ENCODE assay signal across 1 cellular context in the genomic region with DNA sequence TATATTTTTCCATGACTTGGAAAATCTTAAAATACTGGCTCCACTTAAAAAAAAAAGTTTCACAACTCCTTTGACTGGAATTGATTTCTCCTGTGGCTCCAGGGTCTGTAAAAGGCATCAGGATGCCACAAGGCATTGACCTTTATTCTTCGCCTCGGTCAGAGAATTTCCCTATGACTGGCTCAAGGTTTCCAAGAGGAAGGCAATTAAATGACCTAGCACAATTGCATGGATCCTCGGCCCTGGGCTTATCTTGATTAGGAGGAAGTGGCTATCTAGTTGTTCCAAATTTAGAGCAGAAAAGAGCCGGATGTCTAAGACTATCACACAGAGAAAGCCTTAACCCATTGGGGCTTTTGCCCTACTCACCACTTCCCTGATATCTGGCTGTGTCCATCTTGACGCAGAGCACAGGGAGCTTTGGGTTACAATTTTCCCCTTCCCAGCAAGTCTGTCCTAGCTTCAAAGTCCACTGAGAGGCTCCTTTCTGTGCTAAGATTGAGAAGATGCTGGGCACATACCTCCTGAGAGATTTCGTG.
TF ChIP-seq lines count a peak whose summit lies in the region.

No MANE protein-coding gene starts in this region.

TF ChIP-seq in K562, 482 proteins besides CTCF, POLR2A, EP300 and RAD21 (continued from another document and continues in another):
- TF ChIP-seq NCOA4 (IDR thresholded peaks at IDR 0.05; ENCODE audit: partially characterized antibody) (no peak), SMARCA4 (IDR thresholded peaks at IDR 0.05) (peak; percentile 91), ZC3H4 (CRISPR knock-in tag; IDR thresholded peaks at IDR 0.05; ENCODE audit: borderline replicate concordance) (no peak), ZNF778 (CRISPR knock-in tag; IDR thresholded peaks at IDR 0.05) (no peak), NCOR1 (IDR thresholded peaks at IDR 0.05) (peak; percentile 57), MAFF (IDR thresholded peaks at IDR 0.05; ENCODE audit: low read length) (peak; percentile 40; the same call in 1 of the 2 replicates), TRIM24 (IDR thresholded peaks at IDR 0.05) (peak in 1 of 2 experiments; percentile 62; a peak in 1 of 4 replicates), ZNF347 (CRISPR knock-in tag; IDR thresholded peaks at IDR 0.05; ENCODE audit: low read depth) (no peak), L3MBTL2 (IDR thresholded peaks at IDR 0.05) (peak; percentile 46), HDAC2 (IDR thresholded peaks at IDR 0.05) (peak; percentile 41; the same call in 1 of the 2 replicates), TEAD4 (IDR thresholded peaks at IDR 0.05; ENCODE audit: low read length) (peak; percentile 65; the same call in 1 of the 2 replicates), TEAD4 (CRISPR knock-in tag; IDR thresholded peaks at IDR 0.05; ENCODE audit: borderline replicate concordance) (no peak), JUNB (CRISPR knock-in tag; conservative IDR thresholded peaks at IDR 0.05) (no peak), TCF7 (IDR thresholded peaks at IDR 0.05; ENCODE audit: borderline replicate concordance) (no peak), POLR2H (tag; IDR thresholded peaks at IDR 0.05; ENCODE audit: low read depth) (peak; percentile 72), SMAD3 (CRISPR knock-in tag; conservative IDR thresholded peaks at IDR 0.05) (peak; percentile 26; the same call in 1 of the 2 replicates), SMAD4 (CRISPR knock-in tag; conservative IDR thresholded peaks at IDR 0.05) (peak; percentile 89), HDAC3 (IDR thresholded peaks at IDR 0.05; ENCODE audit: borderline replicate concordance, partially characterized antibody) (peak; percentile 68), FOXP1 (CRISPR knock-in tag; IDR thresholded peaks at IDR 0.05) (no peak), LEF1 (IDR thresholded peaks at IDR 0.05) (peak; percentile 65; the same call in 1 of the 2 replicates), JUND (IDR thresholded peaks at IDR 0.05; ENCODE audit: borderline replicate concordance, low read depth, low read length) (peak; percentile 76; the same call in 1 of the 2 replicates), JUND (tag; IDR thresholded peaks at IDR 0.05; ENCODE audit: borderline replicate concordance, low read depth, low read length) (peak; percentile 60; the same call in 1 of the 3 replicates), ZNF766 (CRISPR knock-in tag; conservative IDR thresholded peaks at IDR 0.05) (0 out of 2 replicates have a peak, but pooled peaks have one; percentile 50), MTA2 (IDR thresholded peaks at IDR 0.05; ENCODE audit: low read depth) (0 out of 2 replicates have a peak, but pooled peaks have one; percentile 35), KAT8 (IDR thresholded peaks at IDR 0.05; ENCODE audit: low read depth) (no peak), PTTG1 (tag; IDR thresholded peaks at IDR 0.05; ENCODE audit: low read depth) (0 out of 2 replicates have a peak, but pooled peaks have one; percentile 27), ZNF644 (tag; IDR thresholded peaks at IDR 0.05; ENCODE audit: low read depth) (peak; percentile 67; the same call in 1 of the 2 replicates), ESRRB (CRISPR knock-in tag; IDR thresholded peaks at IDR 0.05; ENCODE audit: borderline replicate concordance) (no peak), SNRNP70 (optimal IDR thresholded peaks at IDR 0.05; ENCODE audit: low read depth, low read length) (no peak), ZFP36 (IDR thresholded peaks at IDR 0.05; ENCODE audit: low read depth, low read length, partially characterized antibody) (peak; percentile 43), ESRRA (IDR thresholded peaks at IDR 0.05; ENCODE audit: borderline replicate concordance, low read depth) (peak; percentile 83), CXXC5 (CRISPR knock-in tag; IDR thresholded peaks at IDR 0.05) (peak; percentile 68), ZNF436 (CRISPR knock-in tag; IDR thresholded peaks at IDR 0.05) (no peak), PHF8 (IDR thresholded peaks at IDR 0.05; ENCODE audit: borderline replicate concordance, low read length) (no peak), MAZ (CRISPR knock-in tag; conservative IDR thresholded peaks at IDR 0.05 in 1 of 2, IDR thresholded peaks at IDR 0.05 in 1 of 2) (peak in 1 of 2 experiments; percentile 79; a peak in 2 of 4 replicates), RBM15 (IDR thresholded peaks at IDR 0.05; ENCODE audit: insufficient read depth, low read length) (no peak), MTA3 (IDR thresholded peaks at IDR 0.05; ENCODE audit: borderline replicate concordance) (peak; percentile 72; the same call in 1 of the 2 replicates), C11orf30 (IDR thresholded peaks at IDR 0.05; ENCODE audit: low read depth) (peak; percentile 77), KLF16 (IDR thresholded peaks at IDR 0.05) (peak; percentile 58; the same call in 1 of the 2 replicates), ATF1 (CRISPR knock-in tag; IDR thresholded peaks at IDR 0.05) (no peak), ATF1 (tag; IDR thresholded peaks at IDR 0.05) (peak; percentile 54; the same call in 1 of the 2 replicates), RCOR1 (IDR thresholded peaks at IDR 0.05; ENCODE audit: borderline replicate concordance in 1 of 2, low read depth in 2 of 2, low read length in 2 of 2) (peak in 1 of 2 experiments; percentile 93; a peak in 2 of 4 replicates), GABPB1 (CRISPR knock-in tag; IDR thresholded peaks at IDR 0.05) (no peak)
- TF ChIP-seq, protein P1, sequence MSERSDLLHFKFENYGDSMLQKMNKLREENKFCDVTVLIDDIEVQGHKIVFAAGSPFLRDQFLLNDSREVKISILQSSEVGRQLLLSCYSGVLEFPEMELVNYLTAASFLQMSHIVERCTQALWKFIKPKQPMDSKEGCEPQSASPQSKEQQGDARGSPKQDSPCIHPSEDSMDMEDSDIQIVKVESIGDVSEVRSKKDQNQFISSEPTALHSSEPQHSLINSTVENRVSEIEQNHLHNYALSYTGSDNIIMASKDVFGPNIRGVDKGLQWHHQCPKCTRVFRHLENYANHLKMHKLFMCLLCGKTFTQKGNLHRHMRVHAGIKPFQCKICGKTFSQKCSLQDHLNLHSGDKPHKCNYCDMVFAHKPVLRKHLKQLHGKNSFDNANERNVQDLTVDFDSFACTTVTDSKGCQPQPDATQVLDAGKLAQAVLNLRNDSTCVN (CRISPR knock-in tag; IDR thresholded peaks at IDR 0.05) = no peak
- TF ChIP-seq, protein P2, sequence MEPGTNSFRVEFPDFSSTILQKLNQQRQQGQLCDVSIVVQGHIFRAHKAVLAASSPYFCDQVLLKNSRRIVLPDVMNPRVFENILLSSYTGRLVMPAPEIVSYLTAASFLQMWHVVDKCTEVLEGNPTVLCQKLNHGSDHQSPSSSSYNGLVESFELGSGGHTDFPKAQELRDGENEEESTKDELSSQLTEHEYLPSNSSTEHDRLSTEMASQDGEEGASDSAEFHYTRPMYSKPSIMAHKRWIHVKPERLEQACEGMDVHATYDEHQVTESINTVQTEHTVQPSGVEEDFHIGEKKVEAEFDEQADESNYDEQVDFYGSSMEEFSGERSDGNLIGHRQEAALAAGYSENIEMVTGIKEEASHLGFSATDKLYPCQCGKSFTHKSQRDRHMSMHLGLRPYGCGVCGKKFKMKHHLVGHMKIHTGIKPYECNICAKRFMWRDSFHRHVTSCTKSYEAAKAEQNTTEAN (CRISPR knock-in tag; IDR thresholded peaks at IDR 0.05) = no peak
- TF ChIP-seq, protein P3, sequence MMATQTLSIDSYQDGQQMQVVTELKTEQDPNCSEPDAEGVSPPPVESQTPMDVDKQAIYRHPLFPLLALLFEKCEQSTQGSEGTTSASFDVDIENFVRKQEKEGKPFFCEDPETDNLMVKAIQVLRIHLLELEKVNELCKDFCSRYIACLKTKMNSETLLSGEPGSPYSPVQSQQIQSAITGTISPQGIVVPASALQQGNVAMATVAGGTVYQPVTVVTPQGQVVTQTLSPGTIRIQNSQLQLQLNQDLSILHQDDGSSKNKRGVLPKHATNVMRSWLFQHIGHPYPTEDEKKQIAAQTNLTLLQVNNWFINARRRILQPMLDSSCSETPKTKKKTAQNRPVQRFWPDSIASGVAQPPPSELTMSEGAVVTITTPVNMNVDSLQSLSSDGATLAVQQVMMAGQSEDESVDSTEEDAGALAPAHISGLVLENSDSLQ (IDR thresholded peaks at IDR 0.05) = peak; percentile 37
- TF ChIP-seq, protein P4, sequence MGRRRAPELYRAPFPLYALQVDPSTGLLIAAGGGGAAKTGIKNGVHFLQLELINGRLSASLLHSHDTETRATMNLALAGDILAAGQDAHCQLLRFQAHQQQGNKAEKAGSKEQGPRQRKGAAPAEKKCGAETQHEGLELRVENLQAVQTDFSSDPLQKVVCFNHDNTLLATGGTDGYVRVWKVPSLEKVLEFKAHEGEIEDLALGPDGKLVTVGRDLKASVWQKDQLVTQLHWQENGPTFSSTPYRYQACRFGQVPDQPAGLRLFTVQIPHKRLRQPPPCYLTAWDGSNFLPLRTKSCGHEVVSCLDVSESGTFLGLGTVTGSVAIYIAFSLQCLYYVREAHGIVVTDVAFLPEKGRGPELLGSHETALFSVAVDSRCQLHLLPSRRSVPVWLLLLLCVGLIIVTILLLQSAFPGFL (CRISPR knock-in tag; IDR thresholded peaks at IDR 0.05) = no peak
- TF ChIP-seq, protein P5, sequence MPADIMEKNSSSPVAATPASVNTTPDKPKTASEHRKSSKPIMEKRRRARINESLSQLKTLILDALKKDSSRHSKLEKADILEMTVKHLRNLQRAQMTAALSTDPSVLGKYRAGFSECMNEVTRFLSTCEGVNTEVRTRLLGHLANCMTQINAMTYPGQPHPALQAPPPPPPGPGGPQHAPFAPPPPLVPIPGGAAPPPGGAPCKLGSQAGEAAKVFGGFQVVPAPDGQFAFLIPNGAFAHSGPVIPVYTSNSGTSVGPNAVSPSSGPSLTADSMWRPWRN (IDR thresholded peaks at IDR 0.05; ENCODE audit: low read depth) = peak; percentile 44; the same call in 1 of the 2 replicates
- TF ChIP-seq, protein P6, sequence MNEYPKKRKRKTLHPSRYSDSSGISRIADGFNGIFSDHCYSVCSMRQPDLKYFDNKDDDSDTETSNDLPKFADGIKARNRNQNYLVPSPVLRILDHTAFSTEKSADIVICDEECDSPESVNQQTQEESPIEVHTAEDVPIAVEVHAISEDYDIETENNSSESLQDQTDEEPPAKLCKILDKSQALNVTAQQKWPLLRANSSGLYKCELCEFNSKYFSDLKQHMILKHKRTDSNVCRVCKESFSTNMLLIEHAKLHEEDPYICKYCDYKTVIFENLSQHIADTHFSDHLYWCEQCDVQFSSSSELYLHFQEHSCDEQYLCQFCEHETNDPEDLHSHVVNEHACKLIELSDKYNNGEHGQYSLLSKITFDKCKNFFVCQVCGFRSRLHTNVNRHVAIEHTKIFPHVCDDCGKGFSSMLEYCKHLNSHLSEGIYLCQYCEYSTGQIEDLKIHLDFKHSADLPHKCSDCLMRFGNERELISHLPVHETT (CRISPR knock-in tag; conservative IDR thresholded peaks at IDR 0.05 in 1 of 2, IDR thresholded peaks at IDR 0.05 in 1 of 2) = peak in 1 of 2 experiments; percentile 38; a peak in 1 of 4 replicates
- TF ChIP-seq, protein P7, sequence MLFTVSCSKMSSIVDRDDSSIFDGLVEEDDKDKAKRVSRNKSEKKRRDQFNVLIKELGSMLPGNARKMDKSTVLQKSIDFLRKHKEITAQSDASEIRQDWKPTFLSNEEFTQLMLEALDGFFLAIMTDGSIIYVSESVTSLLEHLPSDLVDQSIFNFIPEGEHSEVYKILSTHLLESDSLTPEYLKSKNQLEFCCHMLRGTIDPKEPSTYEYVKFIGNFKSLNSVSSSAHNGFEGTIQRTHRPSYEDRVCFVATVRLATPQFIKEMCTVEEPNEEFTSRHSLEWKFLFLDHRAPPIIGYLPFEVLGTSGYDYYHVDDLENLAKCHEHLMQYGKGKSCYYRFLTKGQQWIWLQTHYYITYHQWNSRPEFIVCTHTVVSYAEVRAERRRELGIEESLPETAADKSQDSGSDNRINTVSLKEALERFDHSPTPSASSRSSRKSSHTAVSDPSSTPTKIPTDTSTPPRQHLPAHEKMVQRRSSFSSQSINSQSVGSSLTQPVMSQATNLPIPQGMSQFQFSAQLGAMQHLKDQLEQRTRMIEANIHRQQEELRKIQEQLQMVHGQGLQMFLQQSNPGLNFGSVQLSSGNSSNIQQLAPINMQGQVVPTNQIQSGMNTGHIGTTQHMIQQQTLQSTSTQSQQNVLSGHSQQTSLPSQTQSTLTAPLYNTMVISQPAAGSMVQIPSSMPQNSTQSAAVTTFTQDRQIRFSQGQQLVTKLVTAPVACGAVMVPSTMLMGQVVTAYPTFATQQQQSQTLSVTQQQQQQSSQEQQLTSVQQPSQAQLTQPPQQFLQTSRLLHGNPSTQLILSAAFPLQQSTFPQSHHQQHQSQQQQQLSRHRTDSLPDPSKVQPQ (CRISPR knock-in tag; IDR thresholded peaks at IDR 0.05; ENCODE audit: borderline replicate concordance) = no peak
- TF ChIP-seq, protein P8, sequence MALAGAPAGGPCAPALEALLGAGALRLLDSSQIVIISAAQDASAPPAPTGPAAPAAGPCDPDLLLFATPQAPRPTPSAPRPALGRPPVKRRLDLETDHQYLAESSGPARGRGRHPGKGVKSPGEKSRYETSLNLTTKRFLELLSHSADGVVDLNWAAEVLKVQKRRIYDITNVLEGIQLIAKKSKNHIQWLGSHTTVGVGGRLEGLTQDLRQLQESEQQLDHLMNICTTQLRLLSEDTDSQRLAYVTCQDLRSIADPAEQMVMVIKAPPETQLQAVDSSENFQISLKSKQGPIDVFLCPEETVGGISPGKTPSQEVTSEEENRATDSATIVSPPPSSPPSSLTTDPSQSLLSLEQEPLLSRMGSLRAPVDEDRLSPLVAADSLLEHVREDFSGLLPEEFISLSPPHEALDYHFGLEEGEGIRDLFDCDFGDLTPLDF (CRISPR knock-in tag; IDR thresholded peaks at IDR 0.05) = no peak
- TF ChIP-seq, protein P9, sequence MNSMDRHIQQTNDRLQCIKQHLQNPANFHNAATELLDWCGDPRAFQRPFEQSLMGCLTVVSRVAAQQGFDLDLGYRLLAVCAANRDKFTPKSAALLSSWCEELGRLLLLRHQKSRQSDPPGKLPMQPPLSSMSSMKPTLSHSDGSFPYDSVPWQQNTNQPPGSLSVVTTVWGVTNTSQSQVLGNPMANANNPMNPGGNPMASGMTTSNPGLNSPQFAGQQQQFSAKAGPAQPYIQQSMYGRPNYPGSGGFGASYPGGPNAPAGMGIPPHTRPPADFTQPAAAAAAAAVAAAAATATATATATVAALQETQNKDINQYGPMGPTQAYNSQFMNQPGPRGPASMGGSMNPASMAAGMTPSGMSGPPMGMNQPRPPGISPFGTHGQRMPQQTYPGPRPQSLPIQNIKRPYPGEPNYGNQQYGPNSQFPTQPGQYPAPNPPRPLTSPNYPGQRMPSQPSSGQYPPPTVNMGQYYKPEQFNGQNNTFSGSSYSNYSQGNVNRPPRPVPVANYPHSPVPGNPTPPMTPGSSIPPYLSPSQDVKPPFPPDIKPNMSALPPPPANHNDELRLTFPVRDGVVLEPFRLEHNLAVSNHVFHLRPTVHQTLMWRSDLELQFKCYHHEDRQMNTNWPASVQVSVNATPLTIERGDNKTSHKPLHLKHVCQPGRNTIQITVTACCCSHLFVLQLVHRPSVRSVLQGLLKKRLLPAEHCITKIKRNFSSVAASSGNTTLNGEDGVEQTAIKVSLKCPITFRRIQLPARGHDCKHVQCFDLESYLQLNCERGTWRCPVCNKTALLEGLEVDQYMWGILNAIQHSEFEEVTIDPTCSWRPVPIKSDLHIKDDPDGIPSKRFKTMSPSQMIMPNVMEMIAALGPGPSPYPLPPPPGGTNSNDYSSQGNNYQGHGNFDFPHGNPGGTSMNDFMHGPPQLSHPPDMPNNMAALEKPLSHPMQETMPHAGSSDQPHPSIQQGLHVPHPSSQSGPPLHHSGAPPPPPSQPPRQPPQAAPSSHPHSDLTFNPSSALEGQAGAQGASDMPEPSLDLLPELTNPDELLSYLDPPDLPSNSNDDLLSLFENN (IDR thresholded peaks at IDR 0.05; ENCODE audit: low read depth in 2 of 2, low read length in 2 of 2) = 0 out of 4 replicates have a peak, but pooled peaks of 1 of the 2 experiments have one; percentile 49
